In genomic region chr21:45640888-45641479, GRCh38 we compare ENCODE assay signal across 9 cellular contexts. TPM values are rescaled to one million over a fixed set of nuclear protein-coding genes. Genes with fewer than 3 reads are reported as not detected.
DNase-seq lines count a peak whose midpoint lies in the region; ATAC-seq and TF ChIP-seq lines count a peak whose summit lies in the region.
"Had no signal": no experiment of that assay in that cellular context is flagged by ENCODE, and none has a peak within 500 bp of the region (broad histone marks: within the 10 kb centered on the region; RNA-seq: fewer than 3 reads in every experiment).

No MANE protein-coding gene starts in this region.

- peak overlapping the region; percentile 75 to 97 (median 88) for H3K4me2 ChIP-seq in BLaER1 treated with 17β-estradiol and CSF1 and Interleukin-3, amounts not matched to agents 10 nM and 100 nM

- TF ChIP-seq CTCF in GM13976 (IDR thresholded peaks at IDR 0.05; ENCODE audit: borderline replicate concordance, control extremely low read depth, extremely low read depth, insufficient read depth, missing control alignments): no peak
- TF ChIP-seq CTCF in right lobe of liver (IDR thresholded peaks at IDR 0.05): no peak
- TF ChIP-seq CTCF in testis (IDR thresholded peaks at IDR 0.05): no peak

- DNase-seq in GM13976 (ENCODE audit: low spot score): peak; percentile 59
- peak in 2 of 3 donors; percentile 53 to 65 for DNase-seq in right lobe of liver
- no peak for DNase-seq in testis
- no peak for DNase-seq in stimulated activated naive B cell treated with anti-CD40 and anti-IgM and Interleukin-4, amounts not matched to agents 10 μg/mL and 1 μg/mL and 100 μg/mL, for 72 hours
- no peak for DNase-seq in cerebellum (ENCODE audit: low spot score)

- H3K27me3 ChIP-seq in BLaER1 treated with 17β-estradiol and CSF1 and Interleukin-3, amounts not matched to agents 10 nM and 100 nM: no peaks in the 10 kb centered on the region
- no peaks in the 10 kb centered on the region for H3K27me3 ChIP-seq in right lobe of liver
- no peaks in the 10 kb centered on the region for H3K27me3 ChIP-seq in testis

- no peaks in the 10 kb centered on the region for H3K9me3 Mint-ChIP-seq in activated naive CD4-positive, alpha-beta T cell treated with anti-CD3 and anti-CD28 coated beads, Interleukin-2, amount 50 U/mL, for 24 hours
- peaks cover 0 to 3% of the 10 kb centered on the region in 2 donors for H3K9me3 Mint-ChIP-seq in stimulated activated naive B cell treated with anti-CD40 and anti-IgM and Interleukin-4, amounts not matched to agents 10 μg/mL and 1 μg/mL and 100 μg/mL, for 72 hours
- H3K9me3 Mint-ChIP-seq: stimulated activated naive CD8-positive, alpha-beta T cell treated with anti-CD3 and anti-CD28 coated beads, Interleukin-15, Interleukin-2, amounts not matched to agents 100 ng/mL and 50 ng/mL, for 24 hours had no signal

- H3K36me3 Mint-ChIP-seq in activated naive CD4-positive, alpha-beta T cell treated with anti-CD3 and anti-CD28 coated beads, Interleukin-2, amount 50 U/mL, for 24 hours: no peaks in the 10 kb centered on the region
- H3K36me3 Mint-ChIP-seq in stimulated activated naive B cell treated with anti-CD40 and anti-IgM and Interleukin-4, amounts not matched to agents 10 μg/mL and 1 μg/mL and 100 μg/mL, for 72 hours: no peaks in the 10 kb centered on the region

- peak overlapping the region in 9 of 11 experiments; percentile 22 to 68 (median 55); a peak in 16 of 22 replicates for H3K9ac ChIP-seq in BLaER1 treated with 17β-estradiol and CSF1 and Interleukin-3, amounts not matched to agents 10 nM and 100 nM

- ATAC-seq in right lobe of liver (peak; percentile 6 to 19 (median 10)), HG03196 (IDR thresholded peaks at IDR 0.05; ENCODE audit: unreplicated experiment) (no peak)
- ATAC-seq in stimulated activated naive B cell treated with anti-CD40 and anti-IgM and Interleukin-4, amounts not matched to agents 10 μg/mL and 1 μg/mL and 100 μg/mL, for 72 hours (replicated peaks): no peak

- WGBS in right lobe of liver (ENCODE audit: insufficient coverage, low coverage, low lambda C conversion rate, missing lambda C conversion rate): 46% methylated on average over 11 of the region's 23 CpGs
- 56 to 61% methylated on average over 10 to 23 of the region's 23 CpGs for WGBS in testis, 2 donors

- peak overlapping the region in 2 of 10 experiments; percentile 18 to 23; a peak in 4 of 20 replicates for H3K4me3 ChIP-seq in BLaER1 treated with 17β-estradiol and CSF1 and Interleukin-3, amounts not matched to agents 10 nM and 100 nM
- H3K4me3 ChIP-seq in right lobe of liver (no peak overlapping the region), testis (peak overlapping the region in 1 of 2 donors; percentile 52)

- in situ Hi-C loops in GM13976 (cut with MboI; ENCODE audit: low sequenced_read_pairs, unreplicated experiment): no loop called here

- H4K20me1 ChIP-seq in BLaER1 treated with 17β-estradiol and CSF1 and Interleukin-3, amounts not matched to agents 10 nM and 100 nM: peaks cover 5 to 36% (median 20%) of the 10 kb centered on the region in 11 experiments; a peak in 19 of 22 replicates

- H3K9me3 ChIP-seq in BLaER1 treated with 17β-estradiol and CSF1 and Interleukin-3, amounts not matched to agents 10 nM and 100 nM (replicated peaks in 1 of 11): no peaks in the 10 kb centered on the region
- no peaks in the 10 kb centered on the region for H3K9me3 ChIP-seq in right lobe of liver
- H3K9me3 ChIP-seq in testis: no peaks in the 10 kb centered on the region

- H3K27me3 Mint-ChIP-seq in activated naive CD4-positive, alpha-beta T cell treated with anti-CD3 and anti-CD28 coated beads, Interleukin-2, amount 50 U/mL, for 24 hours: no peaks in the 10 kb centered on the region
- H3K27me3 Mint-ChIP-seq in stimulated activated naive B cell treated with anti-CD40 and anti-IgM and Interleukin-4, amounts not matched to agents 10 μg/mL and 1 μg/mL and 100 μg/mL, for 72 hours: peaks cover 17 to 41% of the 10 kb centered on the region in 2 donors

- TF ChIP-seq POLR2A in right lobe of liver (IDR thresholded peaks at IDR 0.05) (no peak), testis (IDR thresholded peaks at IDR 0.05) (no peak)

- intact Hi-C loops in right lobe of liver (cut with DNase I): no loop called here
- intact Hi-C loops in testis (cut with DNase I; ENCODE audit: low total_unique reads): no loop called here

- H3K4me1 ChIP-seq in BLaER1 treated with 17β-estradiol and CSF1 and Interleukin-3, amounts not matched to agents 10 nM and 100 nM: peaks cover 41 to 79% (median 75%) of the 10 kb centered on the region in 10 experiments
- no peaks in the 10 kb centered on the region for H3K4me1 ChIP-seq in right lobe of liver
- no peaks in the 10 kb centered on the region for H3K4me1 ChIP-seq in testis

- peak overlapping the region; percentile 42 for H3K4me3 Mint-ChIP-seq in activated naive CD4-positive, alpha-beta T cell treated with anti-CD3 and anti-CD28 coated beads, Interleukin-2, amount 50 U/mL, for 24 hours
- H3K4me3 Mint-ChIP-seq in stimulated activated naive B cell treated with anti-CD40 and anti-IgM and Interleukin-4, amounts not matched to agents 10 μg/mL and 1 μg/mL and 100 μg/mL, for 72 hours: peak overlapping the region in 1 of 2 donors; percentile 25
- H3K4me3 Mint-ChIP-seq: stimulated activated naive CD8-positive, alpha-beta T cell treated with anti-CD3 and anti-CD28 coated beads, Interleukin-15, Interleukin-2, amounts not matched to agents 100 ng/mL and 50 ng/mL, for 24 hours had no signal

- H3K27ac ChIP-seq in BLaER1 treated with 17β-estradiol and CSF1 and Interleukin-3, amounts not matched to agents 10 nM and 100 nM: peak overlapping the region in 9 of 11 experiments; percentile 47 to 75 (median 63); a peak in 17 of 22 replicates
- H3K27ac ChIP-seq in right lobe of liver (peak overlapping the region in 2 of 3 donors; percentile 40 to 42), testis (no peak overlapping the region)

- H3K4me1 Mint-ChIP-seq in activated naive CD4-positive, alpha-beta T cell treated with anti-CD3 and anti-CD28 coated beads, Interleukin-2, amount 50 U/mL, for 24 hours: peaks cover 34% of the 10 kb centered on the region
- peaks cover 20 to 29% of the 10 kb centered on the region in 2 donors for H3K4me1 Mint-ChIP-seq in stimulated activated naive B cell treated with anti-CD40 and anti-IgM and Interleukin-4, amounts not matched to agents 10 μg/mL and 1 μg/mL and 100 μg/mL, for 72 hours

- no peaks in the 10 kb centered on the region for H3K36me3 ChIP-seq in BLaER1 treated with 17β-estradiol and CSF1 and Interleukin-3, amounts not matched to agents 10 nM and 100 nM
- H3K36me3 ChIP-seq in right lobe of liver (no peaks in the 10 kb centered on the region), testis (ENCODE audit: low read depth, missing control alignments) (no peaks in the 10 kb centered on the region)

- H3K27ac Mint-ChIP-seq in activated naive CD4-positive, alpha-beta T cell treated with anti-CD3 and anti-CD28 coated beads, Interleukin-2, amount 50 U/mL, for 24 hours: no peak overlapping the region
- no peak overlapping the region for H3K27ac Mint-ChIP-seq in stimulated activated naive B cell treated with anti-CD40 and anti-IgM and Interleukin-4, amounts not matched to agents 10 μg/mL and 1 μg/mL and 100 μg/mL, for 72 hours
- H3K27ac Mint-ChIP-seq: stimulated activated naive CD8-positive, alpha-beta T cell treated with anti-CD3 and anti-CD28 coated beads, Interleukin-15, Interleukin-2, amounts not matched to agents 100 ng/mL and 50 ng/mL, for 24 hours had no signal

RNA-seq across cellular contexts. Expression of gene PCBP3, which starts 2.5 kb away (rescaled TPM):
- 1 to 10 TPM in 1 of 6 experiments, under 1 TPM in 5; 0.37 to 1.5 (median 0.69) TPM for total RNA-seq in right lobe of liver
- total RNA-seq in testis: 10 to 100 TPM; 35.7 to 58.3 TPM
- polyA plus RNA-seq in testis (ENCODE audit: insufficient read depth, low read depth, low replicate concordance): 38.0 TPM
- total RNA-seq in cerebellum: 27.7 TPM

Comparison
In these comparisons a context has a peak if more than half of its experiments do, and no peak if none do; other contexts are left out.
1. H3K27ac ChIP-seq: peak in BLaER1 treated with 17β-estradiol and CSF1 and Interleukin-3, amounts not matched to agents 10 nM and 100 nM (9 of 11) and right lobe of liver (2 of 3); none in testis (0 of 2).
2. DNase-seq: peak in GM13976 (single experiment) and right lobe of liver (2 of 3); none in testis (single experiment), stimulated activated naive B cell treated with anti-CD40 and anti-IgM and Interleukin-4, amounts not matched to agents 10 μg/mL and 1 μg/mL and 100 μg/mL, for 72 hours (single experiment) and cerebellum (single experiment).
3. ATAC-seq: peak in right lobe of liver (4 of 4); none in HG03196 (single experiment) and stimulated activated naive B cell treated with anti-CD40 and anti-IgM and Interleukin-4, amounts not matched to agents 10 μg/mL and 1 μg/mL and 100 μg/mL, for 72 hours (0 of 2).
4. RNA of gene PCBP3, which starts 2.5 kb away (total RNA-seq): 35.7 to 58.3 TPM in testis and 27.7 TPM in cerebellum (single experiment); 0.37 to 1.5 TPM in right lobe of liver; every median in the first group is over 10 times any median in the second.